8 cellular contexts compared by ENCODE assay signal in the genomic region with DNA sequence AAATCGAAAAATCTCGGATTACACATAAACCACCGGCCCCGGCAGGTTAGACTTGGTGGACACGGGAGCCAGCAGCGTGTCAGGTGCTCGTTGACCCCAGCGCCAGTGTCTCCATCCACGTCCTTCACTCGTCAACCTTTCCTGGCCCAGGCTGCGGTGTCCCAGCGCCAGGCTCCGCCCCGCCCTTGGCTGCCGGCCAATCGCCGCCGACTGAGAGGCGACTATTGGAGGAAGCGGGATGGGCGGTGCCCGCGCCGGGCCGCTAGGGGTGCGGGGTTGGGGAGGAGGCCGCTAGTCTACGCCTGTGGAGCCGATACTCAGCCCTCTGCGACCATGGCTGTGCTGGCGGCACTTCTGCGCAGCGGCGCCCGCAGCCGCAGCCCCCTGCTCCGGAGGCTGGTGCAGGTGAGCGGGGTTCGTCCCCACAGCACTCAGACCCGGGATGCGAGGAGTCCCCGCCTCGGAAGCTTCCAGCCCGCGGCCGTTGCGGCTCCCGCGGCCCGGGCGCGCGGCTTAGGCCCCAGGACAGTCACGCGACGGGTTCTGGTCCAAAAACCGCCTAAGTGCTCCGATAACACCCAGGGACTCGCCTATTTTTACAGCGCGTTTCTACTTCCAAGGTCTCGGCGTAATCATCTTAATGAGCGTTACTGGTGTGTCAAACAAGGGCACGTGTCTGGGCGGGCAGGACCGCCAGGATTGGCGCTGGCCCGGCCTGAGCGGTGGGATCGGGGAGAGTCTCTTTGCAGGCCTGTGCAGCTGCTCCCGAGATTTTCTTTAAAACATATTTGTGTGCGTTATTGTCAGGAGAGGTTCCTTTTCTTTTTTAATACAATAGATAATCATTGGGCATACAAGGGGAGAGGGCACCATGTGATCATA. TPM values are rescaled to one million over a fixed set of nuclear protein-coding genes. Genes with fewer than 3 reads are reported as not detected.
A peak's percentile ranks its signal among the peaks of the same experiment; 100 is the strongest.
DNase-seq lines count a peak whose midpoint lies in the region; ATAC-seq and TF ChIP-seq lines count a peak whose summit lies in the region.

A gene (plus strand): TSS at position 294 of the 882 bp plus-strand sequence. CDS start 40 bp downstream, at position 334.

- peak within 1 kb of the TSS; percentile 94 for H3K4me3 Mint-ChIP-seq in T-helper 17 cell

- H3K27ac ChIP-seq in angular gyrus (ENCODE audit: low read depth, low read length), result peak within 1 kb of the TSS; percentile 88
- H3K27ac ChIP-seq in right atrium auricular region, result peak within 1 kb of the TSS; percentile 96
- H3K27ac ChIP-seq in vagina, result peak within 1 kb of the TSS; percentile 87

- H3K9me3 ChIP-seq in T-helper 17 cell (ENCODE audit: control insufficient read depth, low read length, poor library complexity, severe bottlenecking), result no peaks in the 10 kb centered on the region
- no peaks in the 10 kb centered on the region for H3K9me3 ChIP-seq in right atrium auricular region
- no peaks in the 10 kb centered on the region for H3K9me3 ChIP-seq in vagina

- H3K27me3 Mint-ChIP-seq in T-helper 17 cell, result no peaks in the 10 kb centered on the region

- peaks cover 3% of the 10 kb centered on the region for H3K36me3 Mint-ChIP-seq in T-helper 17 cell (ENCODE audit: low read depth)

- TF ChIP-seq POLR2A in GM15510 (IDR thresholded peaks at IDR 0.05; ENCODE audit: borderline replicate concordance, extremely low read depth, insufficient read length), result peak; percentile 86
- TF ChIP-seq POLR2A in vagina (IDR thresholded peaks at IDR 0.05), result peak; percentile 33 to 89

- H3K4me1 ChIP-seq in right atrium auricular region, result peaks cover 0 to 39% of the 10 kb centered on the region in 2 donors
- H3K4me1 ChIP-seq in vagina, result peaks cover 36% of the 10 kb centered on the region

- DNase-seq in NCI-H1694 treated with DMSO at 0.1 percent for 48 hours (lab: John Stamatoyannopoulos, UW) (peak; percentile 54), T-helper 17 cell (peak; percentile 93 to 97 (median 95)), right atrium auricular region (ENCODE audit: low spot score) (peak; percentile 97), putamen (ENCODE audit: low spot score) (peak; percentile 93), vagina (ENCODE audit: extremely low spot score in 2 of 2) (peak in 1 of 2 donors; percentile 92)

- TF ChIP-seq CTCF in right atrium auricular region (IDR thresholded peaks at IDR 0.05), result peak in 1 of 2 donors; percentile 44
- peak in 1 of 3 experiments; percentile 51 for TF ChIP-seq CTCF in vagina (IDR thresholded peaks at IDR 0.05)

- intact Hi-C loops in vagina (cut with DNase I), result no loop called here

- no peaks in the 10 kb centered on the region for H3K27me3 ChIP-seq in right atrium auricular region
- H3K27me3 ChIP-seq in vagina, result no peaks in the 10 kb centered on the region

- ATAC-seq in HG02885 (IDR thresholded peaks at IDR 0.05; ENCODE audit: poor library complexity, unreplicated experiment), result peak; percentile 98
- peak; percentile 99 for ATAC-seq in T-helper 17 cell

- peak within 1 kb of the TSS; percentile 70 to 72 for H3K4me3 ChIP-seq in right atrium auricular region
- peak within 1 kb of the TSS; percentile 67 to 76 for H3K4me3 ChIP-seq in vagina

- H3K36me3 ChIP-seq in right atrium auricular region (no peaks in the 10 kb centered on the region), vagina (no peaks in the 10 kb centered on the region)

- H3K4me1 Mint-ChIP-seq in T-helper 17 cell, result peaks cover 38% of the 10 kb centered on the region

- peak within 1 kb of the TSS; percentile 93 for H3K27ac Mint-ChIP-seq in T-helper 17 cell

RNA-seq across cellular contexts. Expression of the gene that starts here (rescaled TPM):
- 10 to 100 TPM; 19.1 to 21.1 TPM for total RNA-seq in T-helper 17 cell
- 100 to 1,000 TPM; 175 to 632 TPM for total RNA-seq in right atrium auricular region
- total RNA-seq in vagina, result 71.0 TPM
